ENCODE assay signal across 27 cellular contexts in the genomic region with DNA sequence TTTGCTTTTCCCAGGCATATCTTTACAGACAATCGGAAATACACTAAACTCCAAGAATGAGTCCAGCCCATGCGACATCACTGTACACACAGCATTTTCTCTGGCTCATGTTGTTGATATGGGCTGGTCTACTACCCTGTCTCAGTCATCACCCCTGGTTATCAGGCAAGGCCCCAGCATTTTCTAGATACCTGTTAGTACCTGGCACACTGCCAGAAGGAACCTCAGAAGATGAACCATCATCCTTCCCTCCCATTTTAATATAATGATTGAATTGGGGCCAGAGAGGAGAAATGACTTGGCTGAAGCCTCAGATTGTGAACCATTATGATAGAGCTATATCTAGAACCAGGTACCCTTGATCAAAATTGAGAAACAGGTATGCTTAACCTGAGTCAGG.
"Had no signal": no experiment of that assay in that cellular context is flagged by ENCODE, and none has a peak within 500 bp of the region (broad histone marks: within the 10 kb centered on the region; RNA-seq: fewer than 3 reads in every experiment).

No MANE protein-coding gene starts in this region.

- H3K27ac Mint-ChIP-seq: immature natural killer cell; mesothelial cell of epicardium; naive B cell; natural killer cell; nephron progenitor cell; progenitor cell of endocrine pancreas; stimulated activated effector memory CD8-positive, alpha-beta T cell treated with anti-CD3 and anti-CD28 coated beads, Interleukin-12 subunit alpha, Interleukin-12 subunit beta, amount 100 ng/mL, for 72 hours; stimulated activated naive CD8-positive, alpha-beta T cell treated with anti-CD3 and anti-CD28 coated beads, Interleukin-15, Interleukin-2, amounts not matched to agents 100 ng/mL and 50 ng/mL, for 24 hours; type B pancreatic cell had no signal

- H3K36me3 Mint-ChIP-seq: mesothelial cell of epicardium; naive B cell; stimulated activated effector memory CD8-positive, alpha-beta T cell treated with anti-CD3 and anti-CD28 coated beads, Interleukin-12 subunit alpha, Interleukin-12 subunit beta, amount 100 ng/mL, for 72 hours; type B pancreatic cell had no signal

- H3K4me1 ChIP-seq: left ventricle myocardium inferior, right atrium auricular region, spleen, suprapubic skin, tibial artery, vagina had no signal

- DNase-seq: hypothalamus; immature natural killer cell; kidney; left colon; left ventricle myocardium inferior; mesendoderm; naive B cell; natural killer cell; nephron progenitor cell; ovary; spleen; stimulated activated CD4-positive, alpha-beta T cell treated with anti-CD3 and anti-CD28 coated beads, Interleukin-4, amount 100 ng/mL, for 24 hours; stimulated activated naive CD4-positive, alpha-beta T cell; tibial artery had no signal

- H3K27me3 ChIP-seq: ovary, right atrium auricular region, spleen, suprapubic skin, tibial artery, vagina had no signal

- H3K27ac ChIP-seq: left ventricle myocardium inferior, ovary, right atrium auricular region, skin epidermis, spleen, suprapubic skin, thoracic aorta, tibial artery, vagina had no signal

- ATAC-seq: left colon; natural killer cell; sciatic nerve; stimulated activated effector memory CD8-positive, alpha-beta T cell treated with anti-CD3 and anti-CD28 coated beads, Interleukin-12 subunit alpha, Interleukin-12 subunit beta, amount 100 ng/mL, for 72 hours had no signal

- FAIRE-seq: islet of Langerhans, kidney had no signal

- H3K4me3 Mint-ChIP-seq: immature natural killer cell; mesothelial cell of epicardium; naive B cell; natural killer cell; nephron progenitor cell; stimulated activated effector memory CD8-positive, alpha-beta T cell treated with anti-CD3 and anti-CD28 coated beads, Interleukin-12 subunit alpha, Interleukin-12 subunit beta, amount 100 ng/mL, for 72 hours; stimulated activated naive CD8-positive, alpha-beta T cell treated with anti-CD3 and anti-CD28 coated beads, Interleukin-15, Interleukin-2, amounts not matched to agents 100 ng/mL and 50 ng/mL, for 24 hours; type B pancreatic cell had no signal

- H3K9me3 ChIP-seq: left ventricle myocardium inferior, ovary, right atrium auricular region, suprapubic skin, thoracic aorta, tibial artery, vagina had no signal

- H3K27me3 Mint-ChIP-seq: naive B cell; stimulated activated naive CD8-positive, alpha-beta T cell treated with anti-CD3 and anti-CD28 coated beads, Interleukin-15, Interleukin-2, amounts not matched to agents 100 ng/mL and 50 ng/mL, for 24 hours; type B pancreatic cell had no signal

- H3K4me3 ChIP-seq: left ventricle myocardium inferior, lung, ovary, right atrium auricular region, skin epidermis, spleen, suprapubic skin, thoracic aorta, tibial artery, vagina had no signal

- H3K36me3 ChIP-seq: left ventricle myocardium inferior, ovary, right atrium auricular region, spleen, suprapubic skin, thoracic aorta, tibial artery, vagina had no signal

- H3K9me3 Mint-ChIP-seq: nephron progenitor cell, type B pancreatic cell had no signal

- H3K4me1 Mint-ChIP-seq: immature natural killer cell; naive B cell; natural killer cell; nephron progenitor cell; stimulated activated effector memory CD8-positive, alpha-beta T cell treated with anti-CD3 and anti-CD28 coated beads, Interleukin-12 subunit alpha, Interleukin-12 subunit beta, amount 100 ng/mL, for 72 hours had no signal
